Comparison of ENCODE assay signal across 17 cellular contexts in genomic region chr3:25696019-25696418, GRCh38. TPM values are rescaled to one million over a fixed set of nuclear protein-coding genes. Genes with fewer than 3 reads are reported as not detected.
DNase-seq lines count a peak whose midpoint lies in the region; ATAC-seq, FAIRE-seq and TF ChIP-seq lines count a peak whose summit lies in the region.
"Had no signal": no experiment of that assay in that cellular context is flagged by ENCODE, and none has a peak within 500 bp of the region (broad histone marks: within the 10 kb centered on the region; RNA-seq: fewer than 3 reads in every experiment).

No MANE protein-coding gene starts in this region.

- no peak for TF ChIP-seq EP300 in K562 (IDR thresholded peaks at IDR 0.05; ENCODE audit: low read length)

- H3K4me3 ChIP-seq in right atrium auricular region, result no peak overlapping the region
- no peak overlapping the region for H3K4me3 ChIP-seq in K562
- H3K4me3 ChIP-seq in esophagus squamous epithelium, result no peak overlapping the region

- DNase-seq in left cardiac atrium (peak; percentile 24), right atrium auricular region (ENCODE audit: low spot score) (no peak), MV-4-11 (lab: John Stamatoyannopoulos, UW) (peak; percentile 71), K562 (ENCODE audit: extremely low read depth in 1 of 4, low spot score in 3 of 4) (no peak), dermis blood vessel endothelial cell (no peak), esophagus squamous epithelium (lab: John Stamatoyannopoulos, UW) (no peak), medulla oblongata (ENCODE audit: extremely low spot score) (no peak)
- DNase-seq: 8988T; ACHN; CD4-positive, CD25-positive, alpha-beta regulatory T cell; DMS53; GF-D8; HCEC 1CT; HFFc6 had no signal

- H3K4me1 ChIP-seq in right atrium auricular region, result no peaks in the 10 kb centered on the region
- no peaks in the 10 kb centered on the region for H3K4me1 ChIP-seq in K562 (replicated peaks in 1 of 2; ENCODE audit: control insufficient read depth in 2 of 2, insufficient read depth in 2 of 2, low read length in 2 of 2)
- peaks cover 0 to 16% (median 5%) of the 10 kb centered on the region in 3 donors for H3K4me1 ChIP-seq in esophagus squamous epithelium

- no peak overlapping the region for H3K4me2 ChIP-seq in K562 (ENCODE audit: insufficient read depth, low read length)

- in situ Hi-C loops in K562 (cut with MboI), result no loop called here

- H3K27ac ChIP-seq in right atrium auricular region (no peak overlapping the region), K562 (ENCODE audit: extremely low read depth, low read depth, low read length) (no peak overlapping the region), esophagus squamous epithelium (no peak overlapping the region)

- no peak for TF ChIP-seq POLR2A in K562 (conservative IDR thresholded peaks at IDR 0.05)
- TF ChIP-seq POLR2A in esophagus squamous epithelium (IDR thresholded peaks at IDR 0.05), result no peak

- TF ChIP-seq CTCF in right atrium auricular region (IDR thresholded peaks at IDR 0.05) (no peak), K562 (IDR thresholded peaks at IDR 0.05 in 2 of 3, conservative IDR thresholded peaks at IDR 0.05 in 1 of 3; ENCODE audit: insufficient read depth in 2 of 3, low read depth in 1 of 3, low read length in 3 of 3) (no peak), esophagus squamous epithelium (IDR thresholded peaks at IDR 0.05) (no peak)

- CTCF ChIA-PET in K562 (lab: Yijun Ruan, JAX; ENCODE audit: low intra/inter-chr PET ratio), result no interaction called here

- no peak overlapping the region for H2AFZ ChIP-seq in K562 (ENCODE audit: low read depth, low read length)

- no peak for FAIRE-seq in K562 (lab: Jason Lieb, UNC)
- FAIRE-seq: GM19239, H1 had no signal

- H3K9ac ChIP-seq in K562 (ENCODE audit: insufficient read depth in 1 of 2, low read depth in 2 of 2, low read length in 2 of 2), result no peak overlapping the region

- H4K20me1 ChIP-seq in K562 (replicated peaks; ENCODE audit: control insufficient read depth, insufficient read depth, low read length), result no peaks in the 10 kb centered on the region

- intact Hi-C loops in left cardiac atrium (cut with DNase I) (no loop called here), K562 (cut with micrococcal nuclease) (no loop called here), esophagus squamous epithelium (cut with DNase I) (no loop called here)

- no peak for TF ChIP-seq RAD21 in K562 (CRISPR knock-in tag; conservative IDR thresholded peaks at IDR 0.05 in 1 of 2, IDR thresholded peaks at IDR 0.05 in 1 of 2)

- BruUV-seq in K562 (replicated peaks; lab: Mats Ljungman, UMichigan), result no TSS peak

- ATAC-seq in left cardiac atrium (no peak), K562 (0 out of 3 replicates have a peak, but pooled peaks have one; percentile 47), GM21367 (IDR thresholded peaks at IDR 0.05; ENCODE audit: unreplicated experiment) (no peak)

- H3K27me3 ChIP-seq in right atrium auricular region (no peaks in the 10 kb centered on the region), K562 (ENCODE audit: control insufficient read depth in 2 of 2, insufficient read depth in 2 of 2, low read length in 2 of 2) (peaks cover 7 to 12% of the 10 kb centered on the region in 2 experiments), esophagus squamous epithelium (no peaks in the 10 kb centered on the region)

- POLR2A ChIA-PET in K562 (lab: Yijun Ruan, JAX), result interaction anchor here (1.0 kb wide), 1 partner anchor 15 kb away, joined by 3 read pairs; no protein-coding TSS in a partner anchor

- no peaks in the 10 kb centered on the region for H3K36me3 ChIP-seq in right atrium auricular region
- no peaks in the 10 kb centered on the region for H3K36me3 ChIP-seq in K562 (ENCODE audit: control insufficient read depth, insufficient read depth, low read length)
- no peaks in the 10 kb centered on the region for H3K36me3 ChIP-seq in esophagus squamous epithelium

- H3K9me3 ChIP-seq in right atrium auricular region, result no peaks in the 10 kb centered on the region
- H3K9me3 ChIP-seq in K562 (replicated peaks; ENCODE audit: control insufficient read depth, insufficient read depth, low read depth, low read length), result no peaks in the 10 kb centered on the region
- H3K9me3 ChIP-seq in esophagus squamous epithelium, result no peaks in the 10 kb centered on the region

- H3K9me1 ChIP-seq in K562 (ENCODE audit: control insufficient read depth, insufficient read depth, low read length), result no peaks in the 10 kb centered on the region

- WGBS in K562 (ENCODE audit: insufficient coverage, low coverage, missing lambda C conversion rate), result 7% methylated on average over 4 of the region's 4 CpGs
- WGBS in esophagus squamous epithelium, 2 donors, result 76 to 79% methylated on average over 4 of the region's 4 CpGs

- H3K79me2 ChIP-seq in K562 (ENCODE audit: control insufficient read depth, insufficient read depth, low read length), result no peaks in the 10 kb centered on the region

TF ChIP-seq in K562, 482 proteins besides CTCF, POLR2A, EP300 and RAD21:
- TF ChIP-seq CEBPB (tag; IDR thresholded peaks at IDR 0.05) (peak; percentile 56), PRPF4 (IDR thresholded peaks at IDR 0.05; ENCODE audit: insufficient read depth, low read depth, low read length, poor library complexity, severe bottlenecking) (no peak), RNF2 (IDR thresholded peaks at IDR 0.05) (peak; percentile 5; the same call in 1 of the 2 replicates)
TF ChIP-seq in K562: peak in this region for 2.

RNA-seq across cellular contexts. Expression of gene TOP2B, which starts 31.3 kb away (rescaled TPM):
- 100 to 1,000 TPM in 1 of 2 donors, 10 to 100 TPM in 1; 79.1 to 101 TPM for total RNA-seq in left cardiac atrium
- total RNA-seq in right atrium auricular region, result 10 to 100 TPM; 67.2 to 91.4 TPM
- 34.4 and 197 TPM in 2 replicates for total RNA-seq in K562 (2011; cell fraction: chromatin; rRNA removed; ENCODE audit: low replicate concordance)
- total RNA-seq in K562 (2011; cell fraction: nucleolus; rRNA removed), result 11.8 and 19.3 TPM in 2 replicates
- total RNA-seq in K562 (2011; cell fraction: nucleoplasm; rRNA removed), result 35.7 and 45.5 TPM in 2 replicates
- total RNA-seq in K562 (2014; rRNA removed), result 107 and 130 TPM in 2 replicates
- 159 and 195 TPM in 2 replicates for total RNA-seq in K562 (2014; rRNA removed; fragmentation: Illumina TruSeq; extraction: Trizol)
- total RNA-seq in K562 (2015; rRNA removed; fragmentation: Illumina TruSeq; extraction: Trizol), result 179 and 186 TPM in 2 replicates
- total RNA-seq in K562 (2021), result 131 and 159 TPM in 2 replicates
- polyA plus RNA-seq in K562 (2011; rRNA removed), result 66.0 and 103 TPM in 2 replicates
- polyA plus RNA-seq in K562 (2011; cell fraction: cytosol; rRNA removed), result 8.5 and 26.9 TPM in 2 replicates
- 26.6 and 45.8 TPM in 2 replicates for polyA plus RNA-seq in K562 (2011; cell fraction: nucleus; rRNA removed)
- polyA plus RNA-seq in K562 (2012), result 115 and 117 TPM in 2 replicates
- polyA plus RNA-seq in K562 (2014; fragmentation: Illumina TruSeq; extraction: Trizol), result 141 and 166 TPM in 2 replicates
- polyA plus RNA-seq in K562 (2014; fragmentation: Nextera tagmentation; extraction: Ambion mirVana), result 10 to 100 TPM; 45.3 to 57.8 TPM
- 102 and 134 TPM in 2 replicates for polyA plus RNA-seq in K562 (2014; rRNA removed)
- 154 and 181 TPM in 2 replicates for polyA minus RNA-seq in K562 (2011; rRNA and poly(A)+ RNA removed)
- polyA minus RNA-seq in K562 (2011; cell fraction: cytosol; rRNA and poly(A)+ RNA removed), result 55.0 and 70.0 TPM in 2 replicates
- 46.3 and 98.4 TPM in 2 replicates for polyA minus RNA-seq in K562 (2011; cell fraction: nucleus; rRNA and poly(A)+ RNA removed)
- total RNA-seq in dermis blood vessel endothelial cell, result 95.5 and 163 TPM in 2 replicates
- 10 to 100 TPM; 47.6 to 89.8 (median 67.4) TPM for total RNA-seq in esophagus squamous epithelium

Comparison
In these comparisons a context has a peak if more than half of its experiments do, and no peak if none do; other contexts are left out.
1. DNase-seq: peak in left cardiac atrium (single experiment) and MV-4-11 (single experiment); none in right atrium auricular region (single experiment), K562 (0 of 4), dermis blood vessel endothelial cell (single experiment), esophagus squamous epithelium (single experiment) and medulla oblongata (single experiment).